ENCODE assay signal across 26 cellular contexts in genomic region chr1:52119291-52119690, GRCh38.
"Had no signal": no experiment of that assay in that cellular context is flagged by ENCODE, and none has a peak within 500 bp of the region (broad histone marks: within the 10 kb centered on the region; RNA-seq: fewer than 3 reads in every experiment).

No MANE protein-coding gene starts in this region.

- FAIRE-seq: endothelial cell of umbilical vein, frontal cortex had no signal

- H3K36me3 ChIP-seq: colonic mucosa, esophagus muscularis mucosa, right lobe of liver, stomach, upper lobe of left lung had no signal

- H3K9me3 ChIP-seq: colonic mucosa, esophagus muscularis mucosa, right lobe of liver, stomach, upper lobe of left lung had no signal

- H3K27ac ChIP-seq: colonic mucosa, dorsolateral prefrontal cortex, esophagus muscularis mucosa, right lobe of liver, skin epidermis, stomach, upper lobe of left lung had no signal

- H3K4me1 Mint-ChIP-seq: memory B cell; nephron; stimulated activated effector memory CD8-positive, alpha-beta T cell treated with anti-CD3 and anti-CD28 coated beads, Interleukin-12 subunit alpha, Interleukin-12 subunit beta, amount 100 ng/mL, for 72 hours had no signal

- H3K36me3 Mint-ChIP-seq: activated naive CD8-positive, alpha-beta T cell treated with anti-CD3 and anti-CD28 coated beads, Interleukin-2, amount 10 ng/mL, durations not matched to agents 7 days and 5 days; memory B cell; stimulated activated effector memory CD8-positive, alpha-beta T cell treated with anti-CD3 and anti-CD28 coated beads, Interleukin-12 subunit alpha, Interleukin-12 subunit beta, amount 100 ng/mL, for 72 hours had no signal

- H3K27me3 ChIP-seq: colonic mucosa, dorsolateral prefrontal cortex, esophagus muscularis mucosa, right lobe of liver, stomach, upper lobe of left lung had no signal

- ATAC-seq: activated T-cell treated with anti-CD3 and anti-CD28 coated beads, Interleukin-2, amount 50 U/mL, for 72 hours; effector memory CD8-positive, alpha-beta T cell; left cardiac atrium; right lobe of liver; stimulated activated effector memory CD8-positive, alpha-beta T cell treated with anti-CD3 and anti-CD28 coated beads, Interleukin-12 subunit alpha, Interleukin-12 subunit beta, amount 100 ng/mL, for 72 hours had no signal

- DNase-seq: activated CD4-positive, alpha-beta memory T cell treated with anti-CD3 and anti-CD28 coated beads, Interleukin-2, amount 10 ng/mL, durations not matched to agents 7 days and 5 days; activated CD4-positive, alpha-beta T cell treated with anti-CD3 and anti-CD28 coated beads for 4 hours; activated CD4-positive, CD25-positive, alpha-beta regulatory T cell; activated effector memory CD4-positive, alpha-beta T cell treated with Interleukin-2 at 50 U/mL for 16 hours; activated naive CD4-positive, alpha-beta T cell treated with anti-CD3 and anti-CD28 coated beads for 36 hours; activated naive CD8-positive, alpha-beta T cell treated with anti-CD3 and anti-CD28 coated beads, Interleukin-2, amount 10 ng/mL, durations not matched to agents 7 days and 5 days; activated T-cell treated with anti-CD3 and anti-CD28 coated beads, Interleukin-2, amount 50 U/mL, for 72 hours; amniotic stem cell; colonic mucosa; dorsolateral prefrontal cortex; effector memory CD8-positive, alpha-beta T cell; glutamatergic neuron; hippocampal formation; left cardiac atrium; nucleus accumbens; right lobe of liver; stimulated activated CD4-positive, alpha-beta T cell treated with anti-CD3 and anti-CD28 coated beads, Interleukin-2, amount 100 ng/mL, for 24 hours; stomach; upper lobe of left lung had no signal

- H3K4me3 Mint-ChIP-seq: activated CD4-positive, alpha-beta memory T cell treated with anti-CD3 and anti-CD28 coated beads, Interleukin-2, amount 10 ng/mL, durations not matched to agents 7 days and 5 days; activated naive CD4-positive, alpha-beta T cell treated with anti-CD3 and anti-CD28 coated beads for 36 hours; activated naive CD8-positive, alpha-beta T cell treated with anti-CD3 and anti-CD28 coated beads, Interleukin-2, amount 10 ng/mL, durations not matched to agents 7 days and 5 days; activated T-cell treated with anti-CD3 and anti-CD28 coated beads, Interleukin-2, amount 50 U/mL, for 72 hours; effector memory CD8-positive, alpha-beta T cell; memory B cell; nephron; stimulated activated effector memory CD8-positive, alpha-beta T cell treated with anti-CD3 and anti-CD28 coated beads, Interleukin-12 subunit alpha, Interleukin-12 subunit beta, amount 100 ng/mL, for 72 hours had no signal

- H3K4me3 ChIP-seq: colonic mucosa, dorsolateral prefrontal cortex, esophagus muscularis mucosa, right lobe of liver, skin epidermis, stomach, upper lobe of left lung had no signal

- H3K4me1 ChIP-seq: colonic mucosa, esophagus muscularis mucosa, right lobe of liver, stomach, upper lobe of left lung had no signal

- H3K9me3 Mint-ChIP-seq: activated CD4-positive, alpha-beta memory T cell treated with anti-CD3 and anti-CD28 coated beads, Interleukin-2, amount 10 ng/mL, durations not matched to agents 7 days and 5 days; activated naive CD4-positive, alpha-beta T cell treated with anti-CD3 and anti-CD28 coated beads for 36 hours; activated naive CD8-positive, alpha-beta T cell treated with anti-CD3 and anti-CD28 coated beads, Interleukin-2, amount 10 ng/mL, durations not matched to agents 7 days and 5 days; activated T-cell treated with anti-CD3 and anti-CD28 coated beads, Interleukin-2, amount 50 U/mL, for 72 hours; effector memory CD8-positive, alpha-beta T cell; memory B cell; nephron; stimulated activated effector memory CD8-positive, alpha-beta T cell treated with anti-CD3 and anti-CD28 coated beads, Interleukin-12 subunit alpha, Interleukin-12 subunit beta, amount 100 ng/mL, for 72 hours had no signal

- H3K27ac Mint-ChIP-seq: activated CD4-positive, alpha-beta memory T cell treated with anti-CD3 and anti-CD28 coated beads, Interleukin-2, amount 10 ng/mL, durations not matched to agents 7 days and 5 days; activated naive CD4-positive, alpha-beta T cell treated with anti-CD3 and anti-CD28 coated beads for 36 hours; activated naive CD8-positive, alpha-beta T cell treated with anti-CD3 and anti-CD28 coated beads, Interleukin-2, amount 10 ng/mL, durations not matched to agents 7 days and 5 days; activated T-cell treated with anti-CD3 and anti-CD28 coated beads, Interleukin-2, amount 50 U/mL, for 72 hours; effector memory CD8-positive, alpha-beta T cell; memory B cell; nephron; stimulated activated effector memory CD8-positive, alpha-beta T cell treated with anti-CD3 and anti-CD28 coated beads, Interleukin-12 subunit alpha, Interleukin-12 subunit beta, amount 100 ng/mL, for 72 hours had no signal
